In genomic region chr21:44243980-44244379, GRCh38 we compare ENCODE assay signal across 12 cellular contexts. TPM values are rescaled to one million over a fixed set of nuclear protein-coding genes. Genes with fewer than 3 reads are reported as not detected.
A peak's percentile ranks its signal among the peaks of the same experiment; 100 is the strongest.
DNase-seq lines count a peak whose midpoint lies in the region; ATAC-seq, FAIRE-seq and TF ChIP-seq lines count a peak whose summit lies in the region.
"Not testable (repeated sequence)": the region's sequence is repeated elsewhere in the genome, so short reads cannot be mapped to it uniquely, and the experiment has no call there.
"Had no signal": no experiment of that assay in that cellular context is flagged by ENCODE, and none has a peak within 500 bp of the region (broad histone marks: within the 10 kb centered on the region; RNA-seq: fewer than 3 reads in every experiment).

No MANE protein-coding gene starts in this region.

- not testable (repeated sequence) for H3K4me3 Mint-ChIP-seq in GM23338; activated CD4-positive, alpha-beta T cell treated with anti-CD3 and anti-CD28 coated beads for 36 hours; stimulated activated naive CD8-positive, alpha-beta T cell treated with anti-CD3 and anti-CD28 coated beads, Interleukin-15, amount 100 ng/mL, for 72 hours

- POLR2A ChIA-PET in activated CD4-positive, alpha-beta T cell treated with anti-CD3 and anti-CD28 coated beads for 36 hours (lab: Charles Lee), result not testable (repeated sequence)

- not testable (repeated sequence) for H3K4me1 Mint-ChIP-seq in GM23338; activated CD4-positive, alpha-beta T cell treated with anti-CD3 and anti-CD28 coated beads for 36 hours; stimulated activated naive CD8-positive, alpha-beta T cell treated with anti-CD3 and anti-CD28 coated beads, Interleukin-15, amount 100 ng/mL, for 72 hours

- not testable (repeated sequence) for H3K79me2 ChIP-seq in GM23338 (replicated peaks; ENCODE audit: insufficient read depth)

- H3K27me3 ChIP-seq in GM23338 (ENCODE audit: insufficient read depth), result not testable (repeated sequence)

- not testable (repeated sequence) for H3K36me3 ChIP-seq in GM23338 (ENCODE audit: insufficient read depth); kidney (ENCODE audit: control insufficient read depth in 1 of 2, insufficient read depth in 2 of 2, low read length in 2 of 2)

- not testable (repeated sequence) for H3K27ac Mint-ChIP-seq in GM23338; activated CD4-positive, alpha-beta T cell treated with anti-CD3 and anti-CD28 coated beads for 36 hours; stimulated activated naive CD8-positive, alpha-beta T cell treated with anti-CD3 and anti-CD28 coated beads, Interleukin-15, amount 100 ng/mL, for 72 hours

- not testable (repeated sequence) for H3K9ac ChIP-seq in kidney (ENCODE audit: low read length in 2 of 2)

- not testable (repeated sequence) for H3K9me3 Mint-ChIP-seq in GM23338; activated CD4-positive, alpha-beta T cell treated with anti-CD3 and anti-CD28 coated beads for 36 hours (ENCODE audit: low read depth); stimulated activated naive CD8-positive, alpha-beta T cell treated with anti-CD3 and anti-CD28 coated beads, Interleukin-15, amount 100 ng/mL, for 72 hours

- H3K9me3 ChIP-seq in kidney (ENCODE audit: control insufficient read depth in 1 of 2, low read length in 2 of 2), result not testable (repeated sequence)

- H3K9me2 ChIP-seq in GM23338 (ENCODE audit: insufficient read depth), result not testable (repeated sequence)

- H2AFZ ChIP-seq in GM23338, result not testable (repeated sequence)

- CTCF ChIA-PET in activated CD4-positive, alpha-beta T cell treated with anti-CD3 and anti-CD28 coated beads for 36 hours (lab: Charles Lee), result not testable (repeated sequence)

- not testable (repeated sequence) for H3K27me3 Mint-ChIP-seq in GM23338 (ENCODE audit: insufficient read depth, low read depth, poor library complexity); activated CD4-positive, alpha-beta T cell treated with anti-CD3 and anti-CD28 coated beads for 36 hours; stimulated activated naive CD8-positive, alpha-beta T cell treated with anti-CD3 and anti-CD28 coated beads, Interleukin-15, amount 100 ng/mL, for 72 hours

- not testable (repeated sequence) for H3K27ac ChIP-seq in GM23338 (ENCODE audit: low read depth); kidney (ENCODE audit: low read depth in 2 of 2, low read length in 2 of 2)

- FAIRE-seq in kidney (lab: Jason Lieb, UNC), result peak; percentile 51

- not testable (repeated sequence) for H3K4me1 ChIP-seq in GM23338 (ENCODE audit: insufficient read depth); kidney (ENCODE audit: control insufficient read depth in 1 of 2, insufficient read depth in 1 of 2, low read depth in 1 of 2, low read length in 2 of 2)

- not testable (repeated sequence) for H3K4me3 ChIP-seq in GM23338; kidney (ENCODE audit: low read length in 2 of 2)

- DNase-seq in GM23338 (ENCODE audit: low spot score); activated CD4-positive, alpha-beta T cell treated with anti-CD3 and anti-CD28 coated beads for 36 hours; kidney; stimulated activated naive CD8-positive, alpha-beta T cell treated with anti-CD3 and anti-CD28 coated beads, Interleukin-15, amount 100 ng/mL, for 72 hours: not testable (repeated sequence)

- not testable (repeated sequence) for TF ChIP-seq CTCF in GM23338 (conservative IDR thresholded peaks at IDR 0.05; ENCODE audit: low read depth in 2 of 2); kidney (IDR thresholded peaks at IDR 0.05; ENCODE audit: borderline replicate concordance, extremely low read depth, insufficient read depth)

- H3F3A ChIP-seq in GM23338 (replicated peaks; ENCODE audit: low read depth), result not testable (repeated sequence)

- not testable (repeated sequence) for H3K4me2 ChIP-seq in GM23338

- not testable (repeated sequence) for H4K20me1 ChIP-seq in GM23338 (replicated peaks; ENCODE audit: insufficient read depth)

- ATAC-seq in GM18861 (IDR thresholded peaks at IDR 0.05; ENCODE audit: unreplicated experiment) (peak; percentile 48), GM19455 (IDR thresholded peaks at IDR 0.05; ENCODE audit: unreplicated experiment) (peak; percentile 40), GM23338 (peak; percentile 6; the same call in 2 of the 3 replicates), HG03025 (IDR thresholded peaks at IDR 0.05; ENCODE audit: low FRiP score, unreplicated experiment) (peak; percentile 36), HG03439 (IDR thresholded peaks at IDR 0.05; ENCODE audit: unreplicated experiment) (peak; percentile 49)
- ATAC-seq in activated CD4-positive, alpha-beta T cell treated with anti-CD3 and anti-CD28 coated beads for 36 hours, result peak; percentile 82
- ATAC-seq in stimulated activated naive CD8-positive, alpha-beta T cell treated with anti-CD3 and anti-CD28 coated beads, Interleukin-15, amount 100 ng/mL, for 72 hours, result peak; percentile 91

- intact Hi-C loops in activated CD4-positive, alpha-beta T cell treated with anti-CD3 and anti-CD28 coated beads for 36 hours (cut with DNase I, micrococcal nuclease); kidney (cut with DNase I): not testable (repeated sequence)

- H3K36me3 Mint-ChIP-seq in GM23338 (ENCODE audit: low read depth); activated CD4-positive, alpha-beta T cell treated with anti-CD3 and anti-CD28 coated beads for 36 hours (ENCODE audit: low read depth): not testable (repeated sequence)

RNA-seq across cellular contexts. Expression of gene ICOSLG, which starts 3.2 kb away (rescaled TPM):
- 2.2 and 4.6 TPM in 2 replicates for total RNA-seq in GM23338 (2014; rRNA removed; shearing (Covaris generic))
- polyA plus RNA-seq in GM23338 (2016; fragmentation: Nextera tagmentation; extraction: Ambion mirVana) (1.3 and 1.6 TPM in 2 replicates), kidney (ENCODE audit: insufficient read depth, low read depth, low replicate concordance) (3.0 TPM)
- total RNA-seq in activated CD4-positive, alpha-beta T cell treated with anti-CD3 and anti-CD28 coated beads for 36 hours, result 1 to 10 TPM; 2.4 to 2.8 TPM
- total RNA-seq in kidney, result 10.2 TPM

RNA-seq across cellular contexts. Expression of gene DNMT3L, which starts 17.7 kb away (rescaled TPM):
- total RNA-seq in GM23338 (2014; rRNA removed; shearing (Covaris generic)), result not detected in 2 replicates
- 0.26 and 0.27 TPM in 2 replicates for polyA plus RNA-seq in GM23338 (2016; fragmentation: Nextera tagmentation; extraction: Ambion mirVana)
- total RNA-seq in activated CD4-positive, alpha-beta T cell treated with anti-CD3 and anti-CD28 coated beads for 36 hours, result not detected
- not detected for total RNA-seq in kidney
- polyA plus RNA-seq in kidney (ENCODE audit: insufficient read depth, low read depth, low replicate concordance), result 0.47 TPM
- total RNA-seq: cerebellum, hepatocyte, upper lobe of left lung had no signal
- polyA plus RNA-seq: keratinocyte had no signal

RNA-seq across cellular contexts. Expression of gene AIRE, which starts 41.7 kb away (rescaled TPM):
- total RNA-seq in GM23338 (2014; rRNA removed; shearing (Covaris generic)), result 0.10 TPM in 1 of 2 replicates, not detected in the other
- polyA plus RNA-seq in GM23338 (2016; fragmentation: Nextera tagmentation; extraction: Ambion mirVana) (not detected in 2 replicates), kidney (ENCODE audit: insufficient read depth, low read depth, low replicate concordance) (0.09 TPM)
- total RNA-seq in activated CD4-positive, alpha-beta T cell treated with anti-CD3 and anti-CD28 coated beads for 36 hours, result not detected
- total RNA-seq in kidney, result 0.25 TPM
- total RNA-seq: upper lobe of left lung had no signal
- polyA plus RNA-seq: keratinocyte had no signal

RNA-seq across cellular contexts. Expression of gene PFKL, which starts 55.9 kb away (rescaled TPM):
- total RNA-seq in GM23338 (2014; rRNA removed; shearing (Covaris generic)), result 92.3 and 106 TPM in 2 replicates
- 39.9 and 40.3 TPM in 2 replicates for polyA plus RNA-seq in GM23338 (2016; fragmentation: Nextera tagmentation; extraction: Ambion mirVana)
- 100 to 1,000 TPM; 167 to 202 TPM for total RNA-seq in activated CD4-positive, alpha-beta T cell treated with anti-CD3 and anti-CD28 coated beads for 36 hours
- total RNA-seq in kidney, result 197 TPM
- 155 TPM for polyA plus RNA-seq in kidney (ENCODE audit: insufficient read depth, low read depth, low replicate concordance)

Comparison
In these comparisons a context has a peak if more than half of its experiments do, and no peak if none do; other contexts are left out.
1. ATAC-seq: peak in every context shown above with its lines; median percentile 91 in stimulated activated naive CD8-positive, alpha-beta T cell treated with anti-CD3 and anti-CD28 coated beads, Interleukin-15, amount 100 ng/mL, for 72 hours; 82 in activated CD4-positive, alpha-beta T cell treated with anti-CD3 and anti-CD28 coated beads for 36 hours; 49 in HG03439; 48 in GM18861; 40 in GM19455; 36 in HG03025; 6 in GM23338.